ENCODE assay signal across 34 cellular contexts in genomic region chr7:93409324-93409723, GRCh38.
"Had no signal": no experiment of that assay in that cellular context is flagged by ENCODE, and none has a peak within 500 bp of the region (broad histone marks: within the 10 kb centered on the region; RNA-seq: fewer than 3 reads in every experiment).

No MANE protein-coding gene starts in this region.

- H3K4me3 ChIP-seq: MG63 had no signal

- H3K36me3 ChIP-seq: MG63 had no signal

- H3K27me3 ChIP-seq: MG63 had no signal

- H3K9me3 ChIP-seq: MG63 had no signal

- DNase-seq: MG63, MM.1S, MV-4-11, NCI-H1048, NCI-H1092, NCI-H1092 treated with DMSO at 0.1 percent for 48 hours, NCI-H1105, NCI-H1105 treated with DMSO at 0.1 percent for 48 hours, NCI-H1417 treated with DMSO at 0.1 percent for 48 hours, NCI-H1436, NCI-H1436 treated with DMSO at 0.1 percent for 48 hours, NCI-H146, NCI-H1694, NCI-H1694 treated with DMSO at 0.1 percent for 48 hours, NCI-H187, NCI-H187 treated with DMSO at 0.1 percent for 48 hours, NCI-H1930, NCI-H2029, NCI-H2029 treated with DMSO at 0.1 percent for 48 hours, NCI-H2081, NCI-H2081 treated with DMSO at 0.1 percent for 48 hours, NCI-H2107, NCI-H2171, NCI-H2171 treated with DMSO at 0.1 percent for 48 hours, NCI-H2227 treated with DMSO at 0.1 percent for 48 hours, NCI-H226, NCI-H345, NCI-H446, NCI-H446 treated with DMSO at 0.1 percent for 48 hours, NCI-H510A, NCI-H510A treated with DMSO at 0.1 percent for 48 hours, NCI-H524, NCI-H524 treated with DMSO at 0.1 percent for 48 hours, NCI-H526 had no signal
